1 cellular context compared by ENCODE assay signal in the genomic region with DNA sequence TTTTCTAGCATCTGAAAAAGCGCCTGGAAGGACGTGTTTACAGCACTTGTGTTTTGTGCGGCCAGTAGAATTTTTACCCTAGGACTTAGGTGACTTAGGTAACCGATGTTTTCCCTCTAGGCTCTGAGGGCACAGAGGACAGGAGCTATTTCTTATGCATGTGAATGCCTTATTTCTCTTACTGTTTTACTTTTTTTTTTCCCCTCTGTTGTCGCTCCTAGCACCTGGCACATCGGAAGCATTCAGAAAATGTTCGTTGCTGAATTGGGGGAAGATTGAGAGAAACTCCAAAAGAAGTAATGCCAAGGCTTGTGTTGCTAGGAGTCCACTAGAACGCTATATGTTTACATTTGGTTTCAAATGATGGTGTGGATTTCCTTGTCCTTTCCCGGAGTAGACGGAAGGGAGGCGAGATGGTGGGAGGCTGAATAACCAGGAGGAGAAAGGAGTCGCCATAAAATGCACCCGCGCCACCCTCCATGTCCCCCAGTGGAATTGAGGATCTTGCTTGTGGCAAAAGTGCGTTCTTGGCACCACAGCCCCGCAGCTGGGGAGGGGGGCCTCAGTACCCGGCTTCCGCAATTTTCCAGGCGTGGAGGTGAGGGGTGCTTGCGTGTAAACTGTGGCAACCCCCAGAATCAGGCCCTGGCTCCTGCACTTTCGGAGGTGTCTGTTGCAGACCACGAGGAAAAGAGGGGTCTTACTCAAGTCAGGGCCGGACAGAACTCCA.
TF ChIP-seq lines count a peak whose summit lies in the region.

No MANE protein-coding gene starts in this region.

TF ChIP-seq in SK-N-SH, 30 proteins besides CTCF, POLR2A, EP300 and RAD21 (continued from another document):
- no peak for TF ChIP-seq FOSL2 (IDR thresholded peaks at IDR 0.05; ENCODE audit: borderline replicate concordance, low read depth)
- TF ChIP-seq ELF1 (IDR thresholded peaks at IDR 0.05): no peak
- no peak for TF ChIP-seq FOXJ3 (CRISPR knock-in tag; IDR thresholded peaks at IDR 0.05)
- TF ChIP-seq, protein P1, sequence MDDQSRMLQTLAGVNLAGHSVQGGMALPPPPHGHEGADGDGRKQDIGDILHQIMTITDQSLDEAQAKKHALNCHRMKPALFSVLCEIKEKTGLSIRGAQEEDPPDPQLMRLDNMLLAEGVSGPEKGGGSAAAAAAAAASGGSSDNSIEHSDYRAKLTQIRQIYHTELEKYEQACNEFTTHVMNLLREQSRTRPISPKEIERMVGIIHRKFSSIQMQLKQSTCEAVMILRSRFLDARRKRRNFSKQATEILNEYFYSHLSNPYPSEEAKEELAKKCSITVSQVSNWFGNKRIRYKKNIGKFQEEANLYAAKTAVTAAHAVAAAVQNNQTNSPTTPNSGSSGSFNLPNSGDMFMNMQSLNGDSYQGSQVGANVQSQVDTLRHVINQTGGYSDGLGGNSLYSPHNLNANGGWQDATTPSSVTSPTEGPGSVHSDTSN (IDR thresholded peaks at IDR 0.05): no peak
- TF ChIP-seq, protein P2, sequence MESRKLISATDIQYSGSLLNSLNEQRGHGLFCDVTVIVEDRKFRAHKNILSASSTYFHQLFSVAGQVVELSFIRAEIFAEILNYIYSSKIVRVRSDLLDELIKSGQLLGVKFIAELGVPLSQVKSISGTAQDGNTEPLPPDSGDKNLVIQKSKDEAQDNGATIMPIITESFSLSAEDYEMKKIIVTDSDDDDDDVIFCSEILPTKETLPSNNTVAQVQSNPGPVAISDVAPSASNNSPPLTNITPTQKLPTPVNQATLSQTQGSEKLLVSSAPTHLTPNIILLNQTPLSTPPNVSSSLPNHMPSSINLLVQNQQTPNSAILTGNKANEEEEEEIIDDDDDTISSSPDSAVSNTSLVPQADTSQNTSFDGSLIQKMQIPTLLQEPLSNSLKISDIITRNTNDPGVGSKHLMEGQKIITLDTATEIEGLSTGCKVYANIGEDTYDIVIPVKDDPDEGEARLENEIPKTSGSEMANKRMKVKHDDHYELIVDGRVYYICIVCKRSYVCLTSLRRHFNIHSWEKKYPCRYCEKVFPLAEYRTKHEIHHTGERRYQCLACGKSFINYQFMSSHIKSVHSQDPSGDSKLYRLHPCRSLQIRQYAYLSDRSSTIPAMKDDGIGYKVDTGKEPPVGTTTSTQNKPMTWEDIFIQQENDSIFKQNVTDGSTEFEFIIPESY (IDR thresholded peaks at IDR 0.05; ENCODE audit: borderline replicate concordance, low read depth): no peak
- TF ChIP-seq TAF1 (IDR thresholded peaks at IDR 0.05; ENCODE audit: borderline replicate concordance, low read depth, low read length): no peak
- TF ChIP-seq, protein P3, sequence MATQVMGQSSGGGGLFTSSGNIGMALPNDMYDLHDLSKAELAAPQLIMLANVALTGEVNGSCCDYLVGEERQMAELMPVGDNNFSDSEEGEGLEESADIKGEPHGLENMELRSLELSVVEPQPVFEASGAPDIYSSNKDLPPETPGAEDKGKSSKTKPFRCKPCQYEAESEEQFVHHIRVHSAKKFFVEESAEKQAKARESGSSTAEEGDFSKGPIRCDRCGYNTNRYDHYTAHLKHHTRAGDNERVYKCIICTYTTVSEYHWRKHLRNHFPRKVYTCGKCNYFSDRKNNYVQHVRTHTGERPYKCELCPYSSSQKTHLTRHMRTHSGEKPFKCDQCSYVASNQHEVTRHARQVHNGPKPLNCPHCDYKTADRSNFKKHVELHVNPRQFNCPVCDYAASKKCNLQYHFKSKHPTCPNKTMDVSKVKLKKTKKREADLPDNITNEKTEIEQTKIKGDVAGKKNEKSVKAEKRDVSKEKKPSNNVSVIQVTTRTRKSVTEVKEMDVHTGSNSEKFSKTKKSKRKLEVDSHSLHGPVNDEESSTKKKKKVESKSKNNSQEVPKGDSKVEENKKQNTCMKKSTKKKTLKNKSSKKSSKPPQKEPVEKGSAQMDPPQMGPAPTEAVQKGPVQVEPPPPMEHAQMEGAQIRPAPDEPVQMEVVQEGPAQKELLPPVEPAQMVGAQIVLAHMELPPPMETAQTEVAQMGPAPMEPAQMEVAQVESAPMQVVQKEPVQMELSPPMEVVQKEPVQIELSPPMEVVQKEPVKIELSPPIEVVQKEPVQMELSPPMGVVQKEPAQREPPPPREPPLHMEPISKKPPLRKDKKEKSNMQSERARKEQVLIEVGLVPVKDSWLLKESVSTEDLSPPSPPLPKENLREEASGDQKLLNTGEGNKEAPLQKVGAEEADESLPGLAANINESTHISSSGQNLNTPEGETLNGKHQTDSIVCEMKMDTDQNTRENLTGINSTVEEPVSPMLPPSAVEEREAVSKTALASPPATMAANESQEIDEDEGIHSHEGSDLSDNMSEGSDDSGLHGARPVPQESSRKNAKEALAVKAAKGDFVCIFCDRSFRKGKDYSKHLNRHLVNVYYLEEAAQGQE (IDR thresholded peaks at IDR 0.05; ENCODE audit: low read depth, low read length): no peak
